ENCODE assay signal across 16 cellular contexts in genomic region chr1:29524285-29525065, GRCh38.
"Had no signal": no experiment of that assay in that cellular context is flagged by ENCODE, and none has a peak within 500 bp of the region (broad histone marks: within the 10 kb centered on the region; RNA-seq: fewer than 3 reads in every experiment).

No MANE protein-coding gene starts in this region.

- H3K4me1 Mint-ChIP-seq: activated CD4-positive, alpha-beta T cell treated with anti-CD3 and anti-CD28 coated beads, Interleukin-2, amount 10 ng/mL, durations not matched to agents 7 days and 5 days; activated naive CD8-positive, alpha-beta T cell treated with anti-CD3 and anti-CD28 coated beads, Interleukin-2, amount 50 U/mL, for 24 hours; naive thymus-derived CD4-positive, alpha-beta T cell had no signal

- DNase-seq: activated CD4-positive, alpha-beta T cell treated with anti-CD3 and anti-CD28 coated beads, Interleukin-2, amount 10 ng/mL, durations not matched to agents 7 days and 5 days; activated CD4-positive, CD25-positive, alpha-beta regulatory T cell; activated naive CD4-positive, alpha-beta T cell; activated naive CD8-positive, alpha-beta T cell treated with anti-CD3 and anti-CD28 coated beads, Interleukin-2, amount 50 U/mL, for 24 hours; activated T-cell treated with anti-CD3 and anti-CD28 coated beads, Interleukin-2, amount 50 U/mL, for 72 hours; colonic mucosa; effector CD8-positive, alpha-beta T cell; gastrocnemius medialis; nucleus accumbens; SIG-M5; stimulated activated CD4-positive, alpha-beta T cell treated with anti-CD3 and anti-CD28 coated beads, Interleukin-2, amount 100 ng/mL, for 48 hours; stimulated activated naive CD8-positive, alpha-beta T cell treated with anti-CD3 and anti-CD28 coated beads, Interleukin-15, Interleukin-2, amounts not matched to agents 100 U/mL and 50 U/mL, for 24 hours; T-helper 2 cell had no signal

- H3K4me3 Mint-ChIP-seq: activated CD4-positive, alpha-beta T cell treated with anti-CD3 and anti-CD28 coated beads, Interleukin-2, amount 10 ng/mL, durations not matched to agents 7 days and 5 days; activated naive CD8-positive, alpha-beta T cell treated with anti-CD3 and anti-CD28 coated beads, Interleukin-2, amount 50 U/mL, for 24 hours; activated T-cell treated with anti-CD3 and anti-CD28 coated beads, Interleukin-2, amount 50 U/mL, for 72 hours; naive thymus-derived CD4-positive, alpha-beta T cell had no signal

- H3K9me3 ChIP-seq: colonic mucosa, gastrocnemius medialis, prostate gland had no signal

- H3K4me3 ChIP-seq: cardiac muscle cell, colonic mucosa, gastrocnemius medialis, prostate gland had no signal

- H3K27ac ChIP-seq: cardiac muscle cell, colonic mucosa, gastrocnemius medialis, prostate gland had no signal

- H3K27ac Mint-ChIP-seq: activated CD4-positive, alpha-beta T cell treated with anti-CD3 and anti-CD28 coated beads, Interleukin-2, amount 10 ng/mL, durations not matched to agents 7 days and 5 days; activated naive CD8-positive, alpha-beta T cell treated with anti-CD3 and anti-CD28 coated beads, Interleukin-2, amount 50 U/mL, for 24 hours; activated T-cell treated with anti-CD3 and anti-CD28 coated beads, Interleukin-2, amount 50 U/mL, for 72 hours; naive thymus-derived CD4-positive, alpha-beta T cell had no signal

- ATAC-seq: activated naive CD8-positive, alpha-beta T cell treated with anti-CD3 and anti-CD28 coated beads, Interleukin-2, amount 50 U/mL, for 24 hours; activated T-cell treated with anti-CD3 and anti-CD28 coated beads, Interleukin-2, amount 50 U/mL, for 72 hours; gastrocnemius medialis; naive thymus-derived CD4-positive, alpha-beta T cell; stimulated activated naive CD8-positive, alpha-beta T cell treated with anti-CD3 and anti-CD28 coated beads, Interleukin-15, Interleukin-2, amounts not matched to agents 100 U/mL and 50 U/mL, for 24 hours had no signal

- H3K27me3 ChIP-seq: cardiac muscle cell, colonic mucosa had no signal

- H3K36me3 ChIP-seq: cardiac muscle cell, colonic mucosa, gastrocnemius medialis, prostate gland had no signal

- H3K4me1 ChIP-seq: colonic mucosa, gastrocnemius medialis, prostate gland had no signal
